In genomic region chr2:22756644-22757043, GRCh38 we compare ENCODE assay signal across 30 cellular contexts.
"Had no signal": no experiment of that assay in that cellular context is flagged by ENCODE, and none has a peak within 500 bp of the region (broad histone marks: within the 10 kb centered on the region; RNA-seq: fewer than 3 reads in every experiment).

No MANE protein-coding gene starts in this region.

- ATAC-seq: activated naive CD4-positive, alpha-beta T cell treated with anti-CD3 and anti-CD28 coated beads, Interleukin-2, amount 50 U/mL, for 72 hours; activated T-cell treated with anti-CD3 and anti-CD28 coated beads, Interleukin-2, amount 50 U/mL, for 72 hours; foreskin keratinocyte; gastrocnemius medialis; heart left ventricle; T-helper 17 cell; WTC11 had no signal

- DNase-seq: activated CD4-positive, alpha-beta memory T cell treated with anti-CD3 and anti-CD28 coated beads, Interleukin-2, amount 10 ng/mL, durations not matched to agents 7 days and 5 days; activated CD4-positive, alpha-beta T cell treated with anti-CD3 and anti-CD28 coated beads for 1 hour; activated CD4-positive, alpha-beta T cell treated with anti-CD3 and anti-CD28 coated beads for 4 hours; activated CD4-positive, alpha-beta T cell treated with anti-CD3 and anti-CD28 coated beads, Interleukin-2, amount 10 ng/mL, durations not matched to agents 7 days and 5 days; activated CD4-positive, alpha-beta T cell treated with anti-CD3 and anti-CD28 coated beads, Interleukin-2, amount 50 U/mL, for 4 hours; activated CD8-positive, alpha-beta memory T cell treated with anti-CD3 and anti-CD28 coated beads, Interleukin-2, amount 50 U/mL, for 48 hours; activated gamma-delta T cell; activated naive CD4-positive, alpha-beta T cell; activated naive CD4-positive, alpha-beta T cell treated with anti-CD3 and anti-CD28 coated beads, Interleukin-2, amount 10 ng/mL, durations not matched to agents 7 days and 5 days; activated naive CD8-positive, alpha-beta T cell treated with anti-CD3 and anti-CD28 coated beads, Interleukin-2, amount 10 ng/mL, durations not matched to agents 7 days and 5 days; activated T-cell treated with anti-CD3 and anti-CD28 coated beads for 4 hours; activated T-cell treated with anti-CD3 and anti-CD28 coated beads, Interleukin-2, amount 50 U/mL, for 24 hours; activated T-cell treated with anti-CD3 and anti-CD28 coated beads, Interleukin-2, amount 50 U/mL, for 72 hours; central memory CD4-positive, alpha-beta T cell; cerebellar nuclear complex; colonic mucosa; effector CD8-positive, alpha-beta T cell; foreskin keratinocyte; gastrocnemius medialis; glutamatergic neuron; heart left ventricle; T-helper 1 cell; T-helper 17 cell; T1000 had no signal

- H3K4me1 ChIP-seq: ascending aorta, breast epithelium, colonic mucosa, esophagus muscularis mucosa, foreskin keratinocyte, gastrocnemius medialis, heart left ventricle had no signal

- H3K4me3 ChIP-seq: ascending aorta, breast epithelium, cardiac muscle cell, colonic mucosa, esophagus muscularis mucosa, gastrocnemius medialis, heart left ventricle had no signal

- H3K27me3 ChIP-seq: ascending aorta, breast epithelium, cardiac muscle cell, colonic mucosa, esophagus muscularis mucosa, foreskin keratinocyte, gastrocnemius medialis, heart left ventricle had no signal

- H3K36me3 ChIP-seq: ascending aorta, breast epithelium, cardiac muscle cell, colonic mucosa, esophagus muscularis mucosa, gastrocnemius medialis, heart left ventricle had no signal

- H3K27ac ChIP-seq: ascending aorta, breast epithelium, cardiac muscle cell, colonic mucosa, esophagus muscularis mucosa, foreskin keratinocyte, gastrocnemius medialis, heart left ventricle had no signal
